1 cellular context compared by ENCODE assay signal in the genomic region with DNA sequence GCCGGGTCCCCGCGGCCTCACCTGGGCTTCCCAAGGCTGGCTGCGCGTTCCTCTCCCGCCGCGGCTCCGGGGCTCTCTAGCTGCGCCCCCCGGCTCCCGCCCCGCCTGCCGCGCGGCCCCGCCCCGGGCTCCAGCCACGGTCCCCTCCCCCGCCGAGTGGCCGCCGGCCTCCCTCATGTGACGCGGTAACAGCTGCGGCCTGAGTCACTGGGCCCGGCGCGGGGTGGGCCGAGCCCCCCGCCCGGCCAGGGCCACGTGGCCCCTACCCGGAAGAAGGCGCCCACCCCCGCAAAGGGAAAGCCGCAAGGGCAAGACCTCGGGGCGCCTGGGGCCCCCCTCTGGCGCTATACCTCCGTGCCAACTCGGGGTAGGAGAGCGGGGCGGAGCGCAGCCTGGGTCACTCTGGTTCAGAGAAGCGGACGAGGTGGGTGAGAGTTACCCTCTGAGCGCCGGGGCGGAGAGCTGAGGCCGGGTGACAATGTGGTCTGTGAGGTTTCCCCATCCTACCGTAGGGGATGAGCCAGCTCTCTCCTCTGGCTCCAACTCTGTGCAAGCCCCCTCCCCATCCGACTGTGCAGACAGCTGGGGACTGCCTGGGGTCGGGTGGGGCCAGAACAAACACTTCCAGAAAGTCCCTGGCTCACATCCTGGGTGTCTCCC.
A peak's percentile ranks its signal among the peaks of the same experiment; 100 is the strongest.
TF ChIP-seq lines count a peak whose summit lies in the region.

A gene with protein sequence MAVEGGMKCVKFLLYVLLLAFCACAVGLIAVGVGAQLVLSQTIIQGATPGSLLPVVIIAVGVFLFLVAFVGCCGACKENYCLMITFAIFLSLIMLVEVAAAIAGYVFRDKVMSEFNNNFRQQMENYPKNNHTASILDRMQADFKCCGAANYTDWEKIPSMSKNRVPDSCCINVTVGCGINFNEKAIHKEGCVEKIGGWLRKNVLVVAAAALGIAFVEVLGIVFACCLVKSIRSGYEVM (minus strand): TSS at position 78 of the 660 bp plus-strand sequence. CDS start 668 bp downstream, outside the sequence.

TF ChIP-seq in K562, 482 proteins besides CTCF, POLR2A, EP300 and RAD21 (continued from another document and continues in another):
- TF ChIP-seq, protein P1, sequence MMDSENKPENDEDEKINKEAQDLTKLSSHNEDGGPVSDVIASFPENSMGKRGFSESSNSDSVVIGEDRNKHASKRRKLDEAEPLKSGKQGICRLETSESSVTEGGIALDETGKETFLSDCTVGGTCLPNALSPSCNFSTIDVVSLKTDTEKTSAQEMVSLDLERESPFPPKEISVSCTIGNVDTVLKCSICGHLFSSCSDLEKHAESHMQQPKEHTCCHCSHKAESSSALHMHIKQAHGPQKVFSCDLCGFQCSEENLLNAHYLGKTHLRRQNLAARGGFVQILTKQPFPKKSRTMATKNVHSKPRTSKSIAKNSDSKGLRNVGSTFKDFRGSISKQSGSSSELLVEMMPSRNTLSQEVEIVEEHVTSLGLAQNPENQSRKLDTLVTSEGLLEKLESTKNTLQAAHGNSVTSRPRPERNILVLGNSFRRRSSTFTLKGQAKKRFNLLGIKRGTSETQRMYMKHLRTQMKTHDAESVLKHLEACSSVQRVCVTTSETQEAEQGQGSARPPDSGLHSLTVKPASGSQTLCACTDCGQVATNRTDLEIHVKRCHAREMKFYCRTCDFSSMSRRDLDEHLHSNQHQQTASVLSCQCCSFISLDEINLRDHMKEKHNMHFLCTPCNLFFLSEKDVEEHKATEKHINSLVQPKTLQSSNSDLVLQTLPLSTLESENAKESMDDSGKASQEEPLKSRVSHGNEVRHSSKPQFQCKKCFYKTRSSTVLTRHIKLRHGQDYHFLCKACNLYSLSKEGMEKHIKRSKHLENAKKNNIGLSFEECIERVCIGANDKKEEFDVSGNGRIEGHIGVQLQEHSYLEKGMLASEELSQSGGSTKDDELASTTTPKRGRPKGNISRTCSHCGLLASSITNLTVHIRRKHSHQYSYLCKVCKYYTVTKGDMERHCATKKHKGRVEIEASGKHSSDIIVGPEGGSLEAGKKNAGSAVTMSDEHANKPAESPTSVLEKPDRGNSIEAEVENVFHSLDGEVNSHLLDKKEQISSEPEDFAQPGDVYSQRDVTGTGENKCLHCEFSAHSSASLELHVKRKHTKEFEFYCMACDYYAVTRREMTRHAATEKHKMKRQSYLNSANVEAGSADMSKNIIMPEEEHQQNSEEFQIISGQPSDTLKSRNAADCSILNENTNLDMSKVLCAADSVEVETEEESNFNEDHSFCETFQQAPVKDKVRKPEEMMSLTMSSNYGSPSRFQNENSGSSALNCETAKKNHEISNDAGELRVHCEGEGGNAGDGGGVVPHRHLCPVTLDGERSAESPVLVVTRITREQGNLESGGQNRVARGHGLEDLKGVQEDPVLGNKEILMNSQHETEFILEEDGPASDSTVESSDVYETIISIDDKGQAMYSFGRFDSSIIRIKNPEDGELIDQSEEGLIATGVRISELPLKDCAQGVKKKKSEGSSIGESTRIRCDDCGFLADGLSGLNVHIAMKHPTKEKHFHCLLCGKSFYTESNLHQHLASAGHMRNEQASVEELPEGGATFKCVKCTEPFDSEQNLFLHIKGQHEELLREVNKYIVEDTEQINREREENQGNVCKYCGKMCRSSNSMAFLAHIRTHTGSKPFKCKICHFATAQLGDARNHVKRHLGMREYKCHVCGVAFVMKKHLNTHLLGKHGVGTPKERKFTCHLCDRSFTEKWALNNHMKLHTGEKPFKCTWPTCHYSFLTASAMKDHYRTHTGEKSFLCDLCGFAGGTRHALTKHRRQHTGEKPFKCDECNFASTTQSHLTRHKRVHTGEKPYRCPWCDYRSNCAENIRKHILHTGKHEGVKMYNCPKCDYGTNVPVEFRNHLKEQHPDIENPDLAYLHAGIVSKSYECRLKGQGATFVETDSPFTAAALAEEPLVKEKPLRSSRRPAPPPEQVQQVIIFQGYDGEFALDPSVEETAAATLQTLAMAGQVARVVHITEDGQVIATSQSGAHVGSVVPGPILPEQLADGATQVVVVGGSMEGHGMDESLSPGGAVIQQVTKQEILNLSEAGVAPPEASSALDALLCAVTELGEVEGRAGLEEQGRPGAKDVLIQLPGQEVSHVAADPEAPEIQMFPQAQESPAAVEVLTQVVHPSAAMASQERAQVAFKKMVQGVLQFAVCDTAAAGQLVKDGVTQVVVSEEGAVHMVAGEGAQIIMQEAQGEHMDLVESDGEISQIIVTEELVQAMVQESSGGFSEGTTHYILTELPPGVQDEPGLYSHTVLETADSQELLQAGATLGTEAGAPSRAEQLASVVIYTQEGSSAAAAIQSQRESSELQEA (IDR thresholded peaks at IDR 0.05; ENCODE audit: low read depth): 0 out of 2 replicates have a peak, but pooled peaks have one; percentile 29
- peak; percentile 91; the same call in 1 of the 2 replicates for TF ChIP-seq MTA3 (IDR thresholded peaks at IDR 0.05; ENCODE audit: borderline replicate concordance)
- TF ChIP-seq CC2D1A (IDR thresholded peaks at IDR 0.05): peak; percentile 54; the same call in 1 of the 2 replicates
- TF ChIP-seq, protein P2, sequence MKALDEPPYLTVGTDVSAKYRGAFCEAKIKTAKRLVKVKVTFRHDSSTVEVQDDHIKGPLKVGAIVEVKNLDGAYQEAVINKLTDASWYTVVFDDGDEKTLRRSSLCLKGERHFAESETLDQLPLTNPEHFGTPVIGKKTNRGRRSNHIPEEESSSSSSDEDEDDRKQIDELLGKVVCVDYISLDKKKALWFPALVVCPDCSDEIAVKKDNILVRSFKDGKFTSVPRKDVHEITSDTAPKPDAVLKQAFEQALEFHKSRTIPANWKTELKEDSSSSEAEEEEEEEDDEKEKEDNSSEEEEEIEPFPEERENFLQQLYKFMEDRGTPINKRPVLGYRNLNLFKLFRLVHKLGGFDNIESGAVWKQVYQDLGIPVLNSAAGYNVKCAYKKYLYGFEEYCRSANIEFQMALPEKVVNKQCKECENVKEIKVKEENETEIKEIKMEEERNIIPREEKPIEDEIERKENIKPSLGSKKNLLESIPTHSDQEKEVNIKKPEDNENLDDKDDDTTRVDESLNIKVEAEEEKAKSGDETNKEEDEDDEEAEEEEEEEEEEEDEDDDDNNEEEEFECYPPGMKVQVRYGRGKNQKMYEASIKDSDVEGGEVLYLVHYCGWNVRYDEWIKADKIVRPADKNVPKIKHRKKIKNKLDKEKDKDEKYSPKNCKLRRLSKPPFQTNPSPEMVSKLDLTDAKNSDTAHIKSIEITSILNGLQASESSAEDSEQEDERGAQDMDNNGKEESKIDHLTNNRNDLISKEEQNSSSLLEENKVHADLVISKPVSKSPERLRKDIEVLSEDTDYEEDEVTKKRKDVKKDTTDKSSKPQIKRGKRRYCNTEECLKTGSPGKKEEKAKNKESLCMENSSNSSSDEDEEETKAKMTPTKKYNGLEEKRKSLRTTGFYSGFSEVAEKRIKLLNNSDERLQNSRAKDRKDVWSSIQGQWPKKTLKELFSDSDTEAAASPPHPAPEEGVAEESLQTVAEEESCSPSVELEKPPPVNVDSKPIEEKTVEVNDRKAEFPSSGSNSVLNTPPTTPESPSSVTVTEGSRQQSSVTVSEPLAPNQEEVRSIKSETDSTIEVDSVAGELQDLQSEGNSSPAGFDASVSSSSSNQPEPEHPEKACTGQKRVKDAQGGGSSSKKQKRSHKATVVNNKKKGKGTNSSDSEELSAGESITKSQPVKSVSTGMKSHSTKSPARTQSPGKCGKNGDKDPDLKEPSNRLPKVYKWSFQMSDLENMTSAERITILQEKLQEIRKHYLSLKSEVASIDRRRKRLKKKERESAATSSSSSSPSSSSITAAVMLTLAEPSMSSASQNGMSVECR (CRISPR knock-in tag; IDR thresholded peaks at IDR 0.05): peak; percentile 86
- no peak for TF ChIP-seq ZSCAN32 (CRISPR knock-in tag; IDR thresholded peaks at IDR 0.05)
- TF ChIP-seq RBM25 (IDR thresholded peaks at IDR 0.05; ENCODE audit: low read depth, low read length, severe bottlenecking): no peak
- TF ChIP-seq PHF8 (IDR thresholded peaks at IDR 0.05; ENCODE audit: borderline replicate concordance, low read length): peak; percentile 72; the same call in 1 of the 2 replicates
- TF ChIP-seq, protein P3, sequence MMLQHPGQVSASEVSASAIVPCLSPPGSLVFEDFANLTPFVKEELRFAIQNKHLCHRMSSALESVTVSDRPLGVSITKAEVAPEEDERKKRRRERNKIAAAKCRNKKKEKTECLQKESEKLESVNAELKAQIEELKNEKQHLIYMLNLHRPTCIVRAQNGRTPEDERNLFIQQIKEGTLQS (IDR thresholded peaks at IDR 0.05): peak; percentile 80
- TF ChIP-seq, protein P3 (CRISPR knock-in tag; conservative IDR thresholded peaks at IDR 0.05): 0 out of 2 replicates have a peak, but pooled peaks have one; percentile 63
- no peak for TF ChIP-seq MEF2A (IDR thresholded peaks at IDR 0.05; ENCODE audit: control insufficient read depth, low read depth, low read length)
- TF ChIP-seq KLF10 (CRISPR knock-in tag; IDR thresholded peaks at IDR 0.05): no peak
- 0 out of 2 replicates have a peak, but pooled peaks have one; percentile 33 for TF ChIP-seq LARP7 (IDR thresholded peaks at IDR 0.05)
- peak; percentile 16; the same call in 1 of the 2 replicates for TF ChIP-seq SMARCA5 (IDR thresholded peaks at IDR 0.05)
- peak; percentile 73; the same call in 1 of the 2 replicates for TF ChIP-seq ZNF584 (CRISPR knock-in tag; IDR thresholded peaks at IDR 0.05; ENCODE audit: low read depth)
- peak; percentile 88 for TF ChIP-seq POLR2G (IDR thresholded peaks at IDR 0.05; ENCODE audit: low read depth, low read length)
- peak; percentile 81 for TF ChIP-seq CAMTA2 (CRISPR knock-in tag; conservative IDR thresholded peaks at IDR 0.05)
- no peak for TF ChIP-seq ZNF699 (CRISPR knock-in tag; IDR thresholded peaks at IDR 0.05; ENCODE audit: insufficient replicate concordance)
- TF ChIP-seq DACH1 (IDR thresholded peaks at IDR 0.05; ENCODE audit: partially characterized antibody): peak; percentile 95
- TF ChIP-seq HMG20A (CRISPR knock-in tag; conservative IDR thresholded peaks at IDR 0.05): no peak
- peak; percentile 96 for TF ChIP-seq JUND (IDR thresholded peaks at IDR 0.05; ENCODE audit: borderline replicate concordance, low read depth, low read length)
- TF ChIP-seq JUND (tag; IDR thresholded peaks at IDR 0.05; ENCODE audit: borderline replicate concordance, low read depth, low read length): peak; percentile 82; the same call in 1 of the 3 replicates
- TF ChIP-seq, protein P4, sequence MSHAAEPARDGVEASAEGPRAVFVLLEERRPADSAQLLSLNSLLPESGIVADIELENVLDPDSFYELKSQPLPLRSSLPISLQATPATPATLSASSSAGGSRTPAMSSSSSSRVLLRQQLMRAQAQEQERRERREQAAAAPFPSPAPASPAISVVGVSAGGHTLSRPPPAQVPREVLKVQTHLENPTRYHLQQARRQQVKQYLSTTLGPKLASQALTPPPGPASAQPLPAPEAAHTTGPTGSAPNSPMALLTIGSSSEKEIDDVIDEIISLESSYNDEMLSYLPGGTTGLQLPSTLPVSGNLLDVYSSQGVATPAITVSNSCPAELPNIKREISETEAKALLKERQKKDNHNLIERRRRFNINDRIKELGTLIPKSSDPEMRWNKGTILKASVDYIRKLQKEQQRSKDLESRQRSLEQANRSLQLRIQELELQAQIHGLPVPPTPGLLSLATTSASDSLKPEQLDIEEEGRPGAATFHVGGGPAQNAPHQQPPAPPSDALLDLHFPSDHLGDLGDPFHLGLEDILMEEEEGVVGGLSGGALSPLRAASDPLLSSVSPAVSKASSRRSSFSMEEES (CRISPR knock-in tag; IDR thresholded peaks at IDR 0.05): peak; percentile 16; the same call in 1 of the 2 replicates
- TF ChIP-seq, protein P5, sequence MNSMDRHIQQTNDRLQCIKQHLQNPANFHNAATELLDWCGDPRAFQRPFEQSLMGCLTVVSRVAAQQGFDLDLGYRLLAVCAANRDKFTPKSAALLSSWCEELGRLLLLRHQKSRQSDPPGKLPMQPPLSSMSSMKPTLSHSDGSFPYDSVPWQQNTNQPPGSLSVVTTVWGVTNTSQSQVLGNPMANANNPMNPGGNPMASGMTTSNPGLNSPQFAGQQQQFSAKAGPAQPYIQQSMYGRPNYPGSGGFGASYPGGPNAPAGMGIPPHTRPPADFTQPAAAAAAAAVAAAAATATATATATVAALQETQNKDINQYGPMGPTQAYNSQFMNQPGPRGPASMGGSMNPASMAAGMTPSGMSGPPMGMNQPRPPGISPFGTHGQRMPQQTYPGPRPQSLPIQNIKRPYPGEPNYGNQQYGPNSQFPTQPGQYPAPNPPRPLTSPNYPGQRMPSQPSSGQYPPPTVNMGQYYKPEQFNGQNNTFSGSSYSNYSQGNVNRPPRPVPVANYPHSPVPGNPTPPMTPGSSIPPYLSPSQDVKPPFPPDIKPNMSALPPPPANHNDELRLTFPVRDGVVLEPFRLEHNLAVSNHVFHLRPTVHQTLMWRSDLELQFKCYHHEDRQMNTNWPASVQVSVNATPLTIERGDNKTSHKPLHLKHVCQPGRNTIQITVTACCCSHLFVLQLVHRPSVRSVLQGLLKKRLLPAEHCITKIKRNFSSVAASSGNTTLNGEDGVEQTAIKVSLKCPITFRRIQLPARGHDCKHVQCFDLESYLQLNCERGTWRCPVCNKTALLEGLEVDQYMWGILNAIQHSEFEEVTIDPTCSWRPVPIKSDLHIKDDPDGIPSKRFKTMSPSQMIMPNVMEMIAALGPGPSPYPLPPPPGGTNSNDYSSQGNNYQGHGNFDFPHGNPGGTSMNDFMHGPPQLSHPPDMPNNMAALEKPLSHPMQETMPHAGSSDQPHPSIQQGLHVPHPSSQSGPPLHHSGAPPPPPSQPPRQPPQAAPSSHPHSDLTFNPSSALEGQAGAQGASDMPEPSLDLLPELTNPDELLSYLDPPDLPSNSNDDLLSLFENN (IDR thresholded peaks at IDR 0.05; ENCODE audit: low read depth in 2 of 2, low read length in 2 of 2): no peak
- peak; percentile 42 for TF ChIP-seq PHF20 (IDR thresholded peaks at IDR 0.05; ENCODE audit: partially characterized antibody)
- TF ChIP-seq, protein P6, sequence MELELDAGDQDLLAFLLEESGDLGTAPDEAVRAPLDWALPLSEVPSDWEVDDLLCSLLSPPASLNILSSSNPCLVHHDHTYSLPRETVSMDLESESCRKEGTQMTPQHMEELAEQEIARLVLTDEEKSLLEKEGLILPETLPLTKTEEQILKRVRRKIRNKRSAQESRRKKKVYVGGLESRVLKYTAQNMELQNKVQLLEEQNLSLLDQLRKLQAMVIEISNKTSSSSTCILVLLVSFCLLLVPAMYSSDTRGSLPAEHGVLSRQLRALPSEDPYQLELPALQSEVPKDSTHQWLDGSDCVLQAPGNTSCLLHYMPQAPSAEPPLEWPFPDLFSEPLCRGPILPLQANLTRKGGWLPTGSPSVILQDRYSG (tag; conservative IDR thresholded peaks at IDR 0.05; ENCODE audit: low read depth): 0 out of 2 replicates have a peak, but pooled peaks have one; percentile 41
- TF ChIP-seq CBFA2T3 (IDR thresholded peaks at IDR 0.05): peak; percentile 45
- TF ChIP-seq, protein P7, sequence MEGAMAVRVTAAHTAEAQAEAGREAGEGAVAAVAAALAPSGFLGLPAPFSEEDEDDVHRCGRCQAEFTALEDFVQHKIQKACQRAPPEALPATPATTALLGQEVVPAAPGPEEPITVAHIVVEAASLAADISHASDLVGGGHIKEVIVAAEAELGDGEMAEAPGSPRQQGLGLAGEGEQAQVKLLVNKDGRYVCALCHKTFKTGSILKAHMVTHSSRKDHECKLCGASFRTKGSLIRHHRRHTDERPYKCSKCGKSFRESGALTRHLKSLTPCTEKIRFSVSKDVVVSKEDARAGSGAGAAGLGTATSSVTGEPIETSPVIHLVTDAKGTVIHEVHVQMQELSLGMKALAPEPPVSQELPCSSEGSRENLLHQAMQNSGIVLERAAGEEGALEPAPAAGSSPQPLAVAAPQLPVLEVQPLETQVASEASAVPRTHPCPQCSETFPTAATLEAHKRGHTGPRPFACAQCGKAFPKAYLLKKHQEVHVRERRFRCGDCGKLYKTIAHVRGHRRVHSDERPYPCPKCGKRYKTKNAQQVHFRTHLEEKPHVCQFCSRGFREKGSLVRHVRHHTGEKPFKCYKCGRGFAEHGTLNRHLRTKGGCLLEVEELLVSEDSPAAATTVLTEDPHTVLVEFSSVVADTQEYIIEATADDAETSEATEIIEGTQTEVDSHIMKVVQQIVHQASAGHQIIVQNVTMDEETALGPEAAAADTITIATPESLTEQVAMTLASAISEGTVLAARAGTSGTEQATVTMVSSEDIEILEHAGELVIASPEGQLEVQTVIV (CRISPR knock-in tag; IDR thresholded peaks at IDR 0.05; ENCODE audit: borderline replicate concordance): no peak
